In genomic region chr1:16385659-16386453, GRCh38 we compare ENCODE assay signal across 10 cellular contexts. TPM values are rescaled to one million over a fixed set of nuclear protein-coding genes. Genes with fewer than 3 reads are reported as not detected.
A peak's percentile ranks its signal among the peaks of the same experiment; 100 is the strongest.
DNase-seq lines count a peak whose midpoint lies in the region; ATAC-seq, FAIRE-seq and TF ChIP-seq lines count a peak whose summit lies in the region.
"Had no signal": no experiment of that assay in that cellular context is flagged by ENCODE, and none has a peak within 500 bp of the region (broad histone marks: within the 10 kb centered on the region; RNA-seq: fewer than 3 reads in every experiment).

No MANE protein-coding gene starts in this region.

- peak overlapping the region; percentile 60 for H2AK5ac ChIP-seq in IMR-90 (ENCODE audit: low read depth, low read length)

- in situ Hi-C loops in IMR-90 (cut with MboI; ENCODE audit: low sequenced_read_pairs): no loop called here

- no peaks in the 10 kb centered on the region for H3K36me3 ChIP-seq in IMR-90 (ENCODE audit: control insufficient read depth, insufficient read depth, low read length)

- H3K14ac ChIP-seq in IMR-90 (replicated peaks; ENCODE audit: low read depth, low read length): peak overlapping the region; percentile 16

- H2AFZ ChIP-seq in IMR-90 (replicated peaks; ENCODE audit: low read length, poor library complexity): no peak overlapping the region

- TF ChIP-seq EP300 in A549 (IDR thresholded peaks at IDR 0.05): no peak

- H3K56ac ChIP-seq in IMR-90 (ENCODE audit: extremely low read depth, insufficient read depth, low read length): peak overlapping the region; percentile 14; the same call in 1 of the 2 replicates

- H2BK120ac ChIP-seq in IMR-90 (ENCODE audit: low read depth, low read length): peak overlapping the region; percentile 49

- no peaks in the 10 kb centered on the region for H3K27me3 Mint-ChIP-seq in natural killer cell treated with Interleukin-12 subunit alpha and Interleukin-12 subunit beta and Interleukin-15 and Interleukin-18, amount 100 ng/mL, for 72 hours

- peak overlapping the region in 1 of 2 experiments; percentile 42; a peak in 1 of 4 replicates for H4K8ac ChIP-seq in IMR-90 (ENCODE audit: low read depth in 2 of 2, low read length in 2 of 2)

- H4K20me1 ChIP-seq in IMR-90 (ENCODE audit: insufficient read depth, low read length): peaks cover 66% of the 10 kb centered on the region

- H4K91ac ChIP-seq in IMR-90 (ENCODE audit: insufficient read depth, low read depth, low read length): peak overlapping the region; percentile 30

- H3K4me2 ChIP-seq in A549 (peak overlapping the region; percentile 66), IMR-90 (ENCODE audit: low read depth, low read length) (peak overlapping the region; percentile 24; the same call in 1 of the 2 replicates)

- peak overlapping the region; percentile 10; the same call in 1 of the 3 replicates for H2BK15ac ChIP-seq in IMR-90 (ENCODE audit: low read depth, low read length)

- H3K9me1 ChIP-seq in IMR-90 (ENCODE audit: insufficient read depth, low read length): peaks cover 42% of the 10 kb centered on the region

- H2AK9ac ChIP-seq in IMR-90 (replicated peaks; ENCODE audit: low read depth, low read length, poor library complexity): no peak overlapping the region

- H3K4me1 Mint-ChIP-seq in natural killer cell treated with Interleukin-12 subunit alpha and Interleukin-12 subunit beta and Interleukin-15 and Interleukin-18, amount 100 ng/mL, for 72 hours (ENCODE audit: low read depth in 2 of 2): peaks cover 59 to 67% of the 10 kb centered on the region in 2 donors

- H3K18ac ChIP-seq in IMR-90 (ENCODE audit: low read depth, low read length): peak overlapping the region; percentile 53

- H4K5ac ChIP-seq in IMR-90 (ENCODE audit: low read depth, low read length): peak overlapping the region; percentile 51

- TF ChIP-seq POLR2A in A549 (IDR thresholded peaks at IDR 0.05; ENCODE audit: low read length) (no peak), IMR-90 (IDR thresholded peaks at IDR 0.05; ENCODE audit: low read depth, low read length) (no peak)

- H3K27ac Mint-ChIP-seq in natural killer cell treated with Interleukin-12 subunit alpha and Interleukin-12 subunit beta and Interleukin-15 and Interleukin-18, amount 100 ng/mL, for 72 hours: peak overlapping the region; percentile 16 to 76

- peak overlapping the region; percentile 44 for H3K23ac ChIP-seq in IMR-90 (ENCODE audit: low read depth, low read length)

- no peak for FAIRE-seq in A549 (lab: Jason Lieb, UNC)

- H2BK5ac ChIP-seq in IMR-90 (ENCODE audit: low read depth, low read length, poor library complexity, severe bottlenecking): peak overlapping the region; percentile 63

- intact Hi-C loops in IMR-90 (cut with micrococcal nuclease): no loop called here

- dilution Hi-C loops in IMR-90 (cut with HindIII; ENCODE audit: low sequenced_read_pairs, unreplicated experiment): no loop called here

- H3K79me1 ChIP-seq in IMR-90 (ENCODE audit: low read depth in 1 of 2, low read length in 2 of 2): peaks cover 13 to 76% of the 10 kb centered on the region in 2 experiments

- 0 out of 2 replicates have a peak overlapping the region, but pooled peaks have one; percentile 9 for H2BK20ac ChIP-seq in IMR-90 (ENCODE audit: low read depth, low read length)

- no peaks in the 10 kb centered on the region for H3K27me3 ChIP-seq in IMR-90 (ENCODE audit: control insufficient read depth, insufficient read depth, low read length)

- POLR2A ChIA-PET in A549 (lab: Yijun Ruan, JAX): interaction anchor here (0.9 kb wide), 1 partner anchor 13 kb away, joined by 4 read pairs; no protein-coding TSS in a partner anchor
- POLR2A ChIA-PET in IMR-90 (lab: Charles Lee; ENCODE audit: unreplicated experiment): interaction anchor here (0.8 kb wide), 1 partner anchor 10 kb away, joined by 3 read pairs; no protein-coding TSS in a partner anchor

- TF ChIP-seq RAD21 in A549 (conservative IDR thresholded peaks at IDR 0.05 in 1 of 2, IDR thresholded peaks at IDR 0.05 in 1 of 2): no peak
- no peak for TF ChIP-seq RAD21 in IMR-90 (IDR thresholded peaks at IDR 0.05; ENCODE audit: low read length)

- CTCF ChIA-PET in A549 (lab: Yijun Ruan, JAX): no interaction called here
- CTCF ChIA-PET in IMR-90 (lab: Yijun Ruan, JAX): no interaction called here

- TF ChIP-seq CTCF in A549 (IDR thresholded peaks at IDR 0.05) (no peak), IMR-90 (conservative IDR thresholded peaks at IDR 0.05; ENCODE audit: low read depth, low read length) (no peak)

- no peaks in the 10 kb centered on the region for H3K9me3 Mint-ChIP-seq in natural killer cell treated with Interleukin-12 subunit alpha and Interleukin-12 subunit beta and Interleukin-15 and Interleukin-18, amount 100 ng/mL, for 72 hours

- H3K4me3 Mint-ChIP-seq in natural killer cell treated with Interleukin-12 subunit alpha and Interleukin-12 subunit beta and Interleukin-15 and Interleukin-18, amount 100 ng/mL, for 72 hours: peak overlapping the region; percentile 77

- peak overlapping the region; percentile 47 for H3K4ac ChIP-seq in IMR-90 (ENCODE audit: low read depth, low read length)

- H3K4me1 ChIP-seq in A549 (peaks cover 56% of the 10 kb centered on the region), IMR-90 (ENCODE audit: control insufficient read depth, insufficient read depth, low read length) (peaks cover 21% of the 10 kb centered on the region)

- H3K4me3 ChIP-seq in A549 (no peak overlapping the region), IMR-90 (ENCODE audit: insufficient read depth, low read depth, low read length) (no peak overlapping the region)

- H3K36me3 Mint-ChIP-seq in natural killer cell treated with Interleukin-12 subunit alpha and Interleukin-12 subunit beta and Interleukin-15 and Interleukin-18, amount 100 ng/mL, for 72 hours: peaks cover 4% of the 10 kb centered on the region

- H3K9ac ChIP-seq in IMR-90 (ENCODE audit: low read depth, low read length): 0 out of 2 replicates have a peak overlapping the region, but pooled peaks have one; percentile 11

- H3K27ac ChIP-seq in A549 (peak overlapping the region; percentile 80 to 90), IMR-90 (ENCODE audit: insufficient read depth, low read length) (peak overlapping the region; percentile 72), caudate nucleus (ENCODE audit: low read depth, low read length) (peak overlapping the region; percentile 28)

- 93% methylated on average over 9 of the region's 9 CpGs for WGBS in A549 (ENCODE audit: missing lambda C conversion rate)
- WGBS in IMR-90 (ENCODE audit: extremely low coverage in 2 of 2, insufficient read length in 1 of 2), 2 experiments: 100% methylated on average over 1 of the region's 9 CpGs; no CpG with 5 or more reads in 1 of the 2 experiments

- DNase-seq in A549 (ENCODE audit: low read depth in 1 of 2, low spot score in 1 of 2) (no peak), IMR-90 (no peak), caudate nucleus (lab: John Stamatoyannopoulos, UW) (peak in 1 of 61 donors; percentile 24), NCI-H1694 (lab: John Stamatoyannopoulos, UW) (no peak), AG08395 (ENCODE audit: low spot score) (no peak), superior temporal gyrus (ENCODE audit: extremely low spot score) (no peak), mesenteric fat pad (ENCODE audit: low spot score) (no peak)
- no peak for DNase-seq in natural killer cell treated with Interleukin-12 subunit alpha and Interleukin-12 subunit beta and Interleukin-15 and Interleukin-18, amount 100 ng/mL, for 72 hours (ENCODE audit: low spot score)
- DNase-seq: NCI-H2171 treated with DMSO at 0.1 percent for 48 hours; stimulated activated CD4-positive, alpha-beta T cell treated with anti-CD3 and anti-CD28 coated beads, Interleukin-4, amount 100 ng/mL, for 1 hour had no signal

- peak; percentile 58 to 71 for ATAC-seq in A549
- no peak; the same call in 1 of the 2 replicates for ATAC-seq in IMR-90 (ENCODE audit: low read depth)
- peak in 1 of 2 donors; percentile 34 for ATAC-seq in natural killer cell treated with Interleukin-12 subunit alpha and Interleukin-12 subunit beta and Interleukin-15 and Interleukin-18, amount 100 ng/mL, for 72 hours

- no TSS peak for BruUV-seq in IMR-90 (replicated peaks; lab: Mats Ljungman, UMichigan)

- no peaks in the 10 kb centered on the region for H3K9me3 ChIP-seq in A549
- H3K9me3 ChIP-seq in IMR-90 (ENCODE audit: control insufficient read depth, insufficient read depth, low read length): no peaks in the 10 kb centered on the region

RNA-seq across cellular contexts. Expression of gene SZRD1, which starts 18.8 kb away (rescaled TPM):
- polyA plus RNA-seq in A549 (2011; rRNA removed) (56.8 and 62.9 TPM in 2 replicates), A549 (2017; fragmentation: RNase III; extraction: RNeasy Plus Mini Kit Qiagen cat#74134 plus additional on column Dnase treatment) (88.9 to 91.9 TPM (median 90.7 TPM) in 3 replicates), IMR-90 (2012; rRNA removed) (140 and 149 TPM in 2 replicates)
- 79.0 and 90.2 TPM in 2 replicates for polyA plus RNA-seq in A549 (2012; cell fraction: cytosol; rRNA removed)
- polyA plus RNA-seq in A549 (2012; cell fraction: nucleus; rRNA removed): 56.6 and 57.2 TPM in 2 replicates
- polyA minus RNA-seq in A549 (2011; rRNA and poly(A)+ RNA removed): 53.5 and 66.2 TPM in 2 replicates
- total RNA-seq in IMR-90 (2012; rRNA removed) (104 and 119 TPM in 2 replicates), mesenteric fat pad (133 TPM)
- polyA plus RNA-seq in IMR-90 (2012; cell fraction: cytosol; rRNA removed): 98.0 and 110 TPM in 2 replicates
- 71.0 and 75.7 TPM in 2 replicates for polyA plus RNA-seq in IMR-90 (2012; cell fraction: nucleus; rRNA removed; ENCODE audit: low replicate concordance)
- total RNA-seq in natural killer cell treated with Interleukin-12 subunit alpha and Interleukin-12 subunit beta and Interleukin-15 and Interleukin-18, amount 100 ng/mL, for 72 hours: 100 to 1,000 TPM; 232 to 279 TPM

RNA-seq across cellular contexts. Expression of gene FBXO42, which starts 33.6 kb away (rescaled TPM):
- polyA plus RNA-seq in A549 (2011; rRNA removed) (12.4 and 14.0 TPM in 2 replicates), A549 (2017; fragmentation: RNase III; extraction: RNeasy Plus Mini Kit Qiagen cat#74134 plus additional on column Dnase treatment) (4.7 to 5.8 TPM (median 5.4 TPM) in 3 replicates), IMR-90 (2012; rRNA removed) (18.8 and 19.6 TPM in 2 replicates)
- 6.0 and 7.3 TPM in 2 replicates for polyA plus RNA-seq in A549 (2012; cell fraction: cytosol; rRNA removed)
- 7.7 and 11.4 TPM in 2 replicates for polyA plus RNA-seq in A549 (2012; cell fraction: nucleus; rRNA removed)
- polyA minus RNA-seq in A549 (2011; rRNA and poly(A)+ RNA removed): 21.1 and 23.2 TPM in 2 replicates
- total RNA-seq in IMR-90 (2012; rRNA removed) (11.4 and 12.0 TPM in 2 replicates), mesenteric fat pad (16.1 TPM)
- polyA plus RNA-seq in IMR-90 (2012; cell fraction: cytosol; rRNA removed): 14.5 and 15.0 TPM in 2 replicates
- 24.6 and 26.4 TPM in 2 replicates for polyA plus RNA-seq in IMR-90 (2012; cell fraction: nucleus; rRNA removed; ENCODE audit: low replicate concordance)
- total RNA-seq in natural killer cell treated with Interleukin-12 subunit alpha and Interleukin-12 subunit beta and Interleukin-15 and Interleukin-18, amount 100 ng/mL, for 72 hours: 10 to 100 TPM; 27.9 to 34.9 TPM

RNA-seq across cellular contexts. Expression of gene SPATA21, which starts 51.4 kb away (rescaled TPM):
- polyA plus RNA-seq in A549 (2011; rRNA removed) (0.08 and 0.15 TPM in 2 replicates), A549 (2017; fragmentation: RNase III; extraction: RNeasy Plus Mini Kit Qiagen cat#74134 plus additional on column Dnase treatment) (0.09 to 0.12 TPM (median 0.10 TPM) in 3 replicates), IMR-90 (2012; rRNA removed) (not detected in 2 replicates)
- polyA plus RNA-seq in A549 (2012; cell fraction: cytosol; rRNA removed): 0.01 and 0.05 TPM in 2 replicates
- 0.38 and 0.54 TPM in 2 replicates for polyA plus RNA-seq in A549 (2012; cell fraction: nucleus; rRNA removed)
- polyA minus RNA-seq in A549 (2011; rRNA and poly(A)+ RNA removed): not detected in 2 replicates
- total RNA-seq in IMR-90 (2012; rRNA removed) (not detected in 2 replicates), mesenteric fat pad (not detected)
- polyA plus RNA-seq in IMR-90 (2012; cell fraction: cytosol; rRNA removed): not detected in 2 replicates
- 0.01 TPM in 1 of 2 replicates, not detected in the other for polyA plus RNA-seq in IMR-90 (2012; cell fraction: nucleus; rRNA removed; ENCODE audit: low replicate concordance)
- not detected for total RNA-seq in natural killer cell treated with Interleukin-12 subunit alpha and Interleukin-12 subunit beta and Interleukin-15 and Interleukin-18, amount 100 ng/mL, for 72 hours

RNA-seq across cellular contexts. Expression of gene NECAP2, which starts 54.7 kb away (rescaled TPM):
- polyA plus RNA-seq in A549 (2011; rRNA removed) (38.5 and 40.3 TPM in 2 replicates), A549 (2017; fragmentation: RNase III; extraction: RNeasy Plus Mini Kit Qiagen cat#74134 plus additional on column Dnase treatment) (28.4 to 29.7 TPM (median 29.4 TPM) in 3 replicates), IMR-90 (2012; rRNA removed) (80.2 and 80.5 TPM in 2 replicates)
- polyA plus RNA-seq in A549 (2012; cell fraction: cytosol; rRNA removed): 35.4 and 37.6 TPM in 2 replicates
- polyA plus RNA-seq in A549 (2012; cell fraction: nucleus; rRNA removed): 29.0 and 33.2 TPM in 2 replicates
- polyA minus RNA-seq in A549 (2011; rRNA and poly(A)+ RNA removed): 33.5 and 34.3 TPM in 2 replicates
- total RNA-seq in IMR-90 (2012; rRNA removed) (79.7 and 85.1 TPM in 2 replicates), mesenteric fat pad (49.7 TPM)
- polyA plus RNA-seq in IMR-90 (2012; cell fraction: cytosol; rRNA removed): 74.6 and 84.1 TPM in 2 replicates
- polyA plus RNA-seq in IMR-90 (2012; cell fraction: nucleus; rRNA removed; ENCODE audit: low replicate concordance): 43.3 and 54.5 TPM in 2 replicates
- 10 to 100 TPM; 72.0 to 95.4 TPM for total RNA-seq in natural killer cell treated with Interleukin-12 subunit alpha and Interleukin-12 subunit beta and Interleukin-15 and Interleukin-18, amount 100 ng/mL, for 72 hours

Comparison
In these comparisons a context has a peak if more than half of its experiments do, and no peak if none do; other contexts are left out.
1. H3K27ac ChIP-seq: peak in every context shown above with its lines; median percentile 85 in A549; 72 in IMR-90; 28 in caudate nucleus.